28 cellular contexts compared by ENCODE assay signal in the genomic region with DNA sequence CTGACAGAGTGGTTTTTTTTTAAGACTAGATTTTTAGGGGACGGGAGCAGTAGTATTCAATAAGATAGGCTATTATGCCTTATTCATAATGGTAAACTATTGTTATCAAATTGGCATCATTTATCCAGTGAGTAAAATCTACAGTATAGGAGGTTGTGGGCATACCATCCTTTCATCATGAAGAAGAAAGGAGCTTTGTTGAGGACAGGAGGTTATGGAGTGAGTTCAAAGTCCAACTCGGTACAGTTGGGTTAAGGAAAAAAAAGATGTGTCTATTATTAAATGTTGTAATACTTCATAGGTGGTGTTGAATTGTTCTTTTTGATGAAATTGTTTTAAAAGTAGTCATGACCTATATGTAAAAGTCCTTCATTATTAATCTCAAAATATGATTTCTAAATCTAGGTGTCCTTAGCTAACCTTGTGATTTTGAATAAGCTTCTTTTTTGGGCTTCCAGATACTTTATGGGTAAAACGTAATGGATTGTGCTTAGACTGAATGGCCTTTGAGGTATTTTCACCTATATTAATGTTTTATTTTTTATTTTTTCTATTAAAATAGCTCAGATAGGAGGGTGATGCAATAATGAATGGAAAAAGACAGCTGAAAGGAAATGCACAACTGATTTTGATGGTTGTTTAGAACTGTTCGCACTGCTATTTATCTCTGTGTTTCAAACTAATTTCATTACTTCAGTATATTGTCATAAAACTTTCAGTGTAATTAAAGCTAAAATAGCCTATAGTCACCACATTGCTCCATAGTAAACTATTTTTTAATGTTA. TPM values are rescaled to one million over a fixed set of nuclear protein-coding genes. Genes with fewer than 3 reads are reported as not detected.
DNase-seq lines count a peak whose midpoint lies in the region; ATAC-seq, FAIRE-seq and TF ChIP-seq lines count a peak whose summit lies in the region.
"Had no signal": no experiment of that assay in that cellular context is flagged by ENCODE, and none has a peak within 500 bp of the region (broad histone marks: within the 10 kb centered on the region; RNA-seq: fewer than 3 reads in every experiment).

No MANE protein-coding gene starts in this region.

- no peaks in the 10 kb centered on the region for H3K9me3 Mint-ChIP-seq in activated CD4-positive, alpha-beta memory T cell treated with anti-CD3 and anti-CD28 coated beads for 36 hours
- no peaks in the 10 kb centered on the region for H3K9me3 Mint-ChIP-seq in activated CD4-positive, alpha-beta memory T cell treated with anti-CD3 and anti-CD28 coated beads, Interleukin-2, amount 10 ng/mL, durations not matched to agents 7 days and 5 days
- H3K9me3 Mint-ChIP-seq in HFFc6, result no peaks in the 10 kb centered on the region
- no peaks in the 10 kb centered on the region for H3K9me3 Mint-ChIP-seq in activated naive CD8-positive, alpha-beta T cell treated with anti-CD3 and anti-CD28 coated beads, Interleukin-2, amount 50 U/mL, for 24 hours
- H3K9me3 Mint-ChIP-seq: endodermal cell, H9, type B pancreatic cell had no signal

- no peak overlapping the region for H3K4me3 Mint-ChIP-seq in activated CD4-positive, alpha-beta memory T cell treated with anti-CD3 and anti-CD28 coated beads for 36 hours
- no peak overlapping the region for H3K4me3 Mint-ChIP-seq in activated CD4-positive, alpha-beta memory T cell treated with anti-CD3 and anti-CD28 coated beads, Interleukin-2, amount 10 ng/mL, durations not matched to agents 7 days and 5 days
- H3K4me3 Mint-ChIP-seq in HFFc6, result no peak overlapping the region
- no peak overlapping the region for H3K4me3 Mint-ChIP-seq in activated naive CD8-positive, alpha-beta T cell treated with anti-CD3 and anti-CD28 coated beads, Interleukin-2, amount 50 U/mL, for 24 hours
- H3K4me3 Mint-ChIP-seq: endodermal cell, H9, neural progenitor cell, type B pancreatic cell had no signal

- peak; percentile 13 for FAIRE-seq in pancreas (lab: Jason Lieb, UNC)
- FAIRE-seq: bronchial epithelial cell had no signal

- POLR2A ChIA-PET in activated CD4-positive, alpha-beta memory T cell treated with anti-CD3 and anti-CD28 coated beads for 36 hours (lab: Charles Lee), result interaction anchor here (1.9 to 2.8 kb wide), 2 partner anchors 9 to 29 kb away, joined by 5 to 8 read pairs; a partner anchor contains a TSS
- POLR2A ChIA-PET in activated CD4-positive, alpha-beta memory T cell treated with anti-CD3 and anti-CD28 coated beads, Interleukin-2, amount 10 ng/mL, durations not matched to agents 7 days and 5 days (lab: Charles Lee), result interaction anchor here (0.7 to 1.5 kb wide), 3 partner anchors 10 to 32 kb away, joined by 3 to 4 read pairs (median 3); no protein-coding TSS in a partner anchor
- POLR2A ChIA-PET in HEK293T (lab: Yijun Ruan, JAX), result interaction anchor here (1.2 kb wide), 1 partner anchor 29 kb away, joined by 4 read pairs; no protein-coding TSS in a partner anchor

- H3K27me3 Mint-ChIP-seq in activated CD4-positive, alpha-beta memory T cell treated with anti-CD3 and anti-CD28 coated beads for 36 hours, result no peaks in the 10 kb centered on the region
- H3K27me3 Mint-ChIP-seq in activated CD4-positive, alpha-beta memory T cell treated with anti-CD3 and anti-CD28 coated beads, Interleukin-2, amount 10 ng/mL, durations not matched to agents 7 days and 5 days, result no peaks in the 10 kb centered on the region
- H3K27me3 Mint-ChIP-seq in HFFc6 (ENCODE audit: insufficient read depth), result no peaks in the 10 kb centered on the region
- no peaks in the 10 kb centered on the region for H3K27me3 Mint-ChIP-seq in activated naive CD8-positive, alpha-beta T cell treated with anti-CD3 and anti-CD28 coated beads, Interleukin-2, amount 50 U/mL, for 24 hours
- H3K27me3 Mint-ChIP-seq: type B pancreatic cell had no signal

- peaks cover 63% of the 10 kb centered on the region for H3K4me1 Mint-ChIP-seq in activated CD4-positive, alpha-beta memory T cell treated with anti-CD3 and anti-CD28 coated beads for 36 hours (ENCODE audit: low read depth)
- peaks cover 43% of the 10 kb centered on the region for H3K4me1 Mint-ChIP-seq in activated CD4-positive, alpha-beta memory T cell treated with anti-CD3 and anti-CD28 coated beads, Interleukin-2, amount 10 ng/mL, durations not matched to agents 7 days and 5 days
- peaks cover 22% of the 10 kb centered on the region for H3K4me1 Mint-ChIP-seq in HFFc6 (ENCODE audit: low read depth)
- H3K4me1 Mint-ChIP-seq in activated naive CD8-positive, alpha-beta T cell treated with anti-CD3 and anti-CD28 coated beads, Interleukin-2, amount 50 U/mL, for 24 hours, result peaks cover 59% of the 10 kb centered on the region
- H3K4me1 Mint-ChIP-seq: neural progenitor cell had no signal

- no peak overlapping the region for H3K4me3 ChIP-seq in pancreas
- no peak overlapping the region for H3K4me3 ChIP-seq in tibial artery
- H3K4me3 ChIP-seq: gastrocnemius medialis, hepatocyte, neural progenitor cell had no signal

- ATAC-seq in activated naive CD8-positive, alpha-beta T cell treated with anti-CD3 and anti-CD28 coated beads, Interleukin-2, amount 50 U/mL, for 24 hours, result no peak
- ATAC-seq in pancreas, result no peak
- ATAC-seq: gastrocnemius medialis, sciatic nerve had no signal

- no peak for TF ChIP-seq CTCF in HFFc6 (IDR thresholded peaks at IDR 0.05)
- no peak for TF ChIP-seq CTCF in pancreas (IDR thresholded peaks at IDR 0.05)
- TF ChIP-seq CTCF in tibial artery (IDR thresholded peaks at IDR 0.05), result no peak

- peaks cover 42% of the 10 kb centered on the region for H3K36me3 Mint-ChIP-seq in activated CD4-positive, alpha-beta memory T cell treated with anti-CD3 and anti-CD28 coated beads for 36 hours
- H3K36me3 Mint-ChIP-seq in activated CD4-positive, alpha-beta memory T cell treated with anti-CD3 and anti-CD28 coated beads, Interleukin-2, amount 10 ng/mL, durations not matched to agents 7 days and 5 days (ENCODE audit: low read depth), result peaks cover 70% of the 10 kb centered on the region
- peaks cover 42% of the 10 kb centered on the region for H3K36me3 Mint-ChIP-seq in HFFc6 (ENCODE audit: low read depth)
- H3K36me3 Mint-ChIP-seq in activated naive CD8-positive, alpha-beta T cell treated with anti-CD3 and anti-CD28 coated beads, Interleukin-2, amount 50 U/mL, for 24 hours (ENCODE audit: low read depth), result peaks cover 56% of the 10 kb centered on the region

- H3K36me3 ChIP-seq in pancreas (peaks cover 0 to 18% (median 9%) of the 10 kb centered on the region in 3 donors), tibial artery (peaks cover 19 to 23% (median 20%) of the 10 kb centered on the region in 3 donors)

- no peaks in the 10 kb centered on the region for H3K4me1 ChIP-seq in pancreas
- peaks cover 0 to 3% (median 0%) of the 10 kb centered on the region in 4 donors for H3K4me1 ChIP-seq in tibial artery

- WGBS in pancreas, 2 donors, result 78 to 81% methylated on average over 4 of the region's 4 CpGs

- DNase-seq in activated CD4-positive, alpha-beta memory T cell treated with anti-CD3 and anti-CD28 coated beads for 36 hours, result no peak
- no peak for DNase-seq in activated CD4-positive, alpha-beta memory T cell treated with anti-CD3 and anti-CD28 coated beads, Interleukin-2, amount 10 ng/mL, durations not matched to agents 7 days and 5 days
- DNase-seq in HFFc6 (no peak), pancreas (no peak), NCI-H2107 treated with DMSO at 0.1 percent for 48 hours (lab: John Stamatoyannopoulos, UW; ENCODE audit: unreplicated experiment) (no peak), HEK293T (ENCODE audit: extremely low spot score) (no peak), tibial artery (no peak)
- DNase-seq in activated naive CD8-positive, alpha-beta T cell treated with anti-CD3 and anti-CD28 coated beads, Interleukin-2, amount 50 U/mL, for 24 hours, result no peak
- DNase-seq: activated CD4-positive, alpha-beta T cell treated with anti-CD3 and anti-CD28 coated beads for 4 hours; activated gamma-delta T cell; amygdala; Caco-2; cortex of kidney; endodermal cell; gastrocnemius medialis; H9; NCI-H1105 treated with DMSO at 0.1 percent for 48 hours; NCI-H2029; NCI-H226; NCI-H748 treated with DMSO at 0.1 percent for 48 hours; RPMI8226; stimulated activated CD4-positive, alpha-beta T cell treated with anti-CD3 and anti-CD28 coated beads, Interleukin-15, amount 100 ng/mL, for 24 hours had no signal

- H3K27ac ChIP-seq in pancreas (no peak overlapping the region), tibial artery (no peak overlapping the region)
- H3K27ac ChIP-seq: gastrocnemius medialis, hepatocyte, HL-60, neural progenitor cell had no signal

- CTCF ChIA-PET in activated CD4-positive, alpha-beta memory T cell treated with anti-CD3 and anti-CD28 coated beads for 36 hours (lab: Charles Lee), result interaction anchor here (0.7 to 1.4 kb wide), 5 partner anchors 12 to 41 kb away, joined by 3 to 5 read pairs (median 3); no protein-coding TSS in a partner anchor
- CTCF ChIA-PET in activated CD4-positive, alpha-beta memory T cell treated with anti-CD3 and anti-CD28 coated beads, Interleukin-2, amount 10 ng/mL, durations not matched to agents 7 days and 5 days (lab: Charles Lee), result interaction anchor here (1.5 kb wide), 1 partner anchor 22 kb away, joined by 9 read pairs; no protein-coding TSS in a partner anchor
- CTCF ChIA-PET in HEK293T (lab: Yijun Ruan, JAX), result no interaction called here

- intact Hi-C loops in activated CD4-positive, alpha-beta memory T cell treated with anti-CD3 and anti-CD28 coated beads for 36 hours (cut with micrococcal nuclease), result loop anchor here (1.0 kb wide), 1 partner anchor 10 kb away; no protein-coding TSS in a partner anchor
- intact Hi-C loops in pancreas (cut with DNase I) (no loop called here), tibial artery (cut with DNase I; ENCODE audit: low total_unique reads) (no loop called here)

- no peaks in the 10 kb centered on the region for H3K9me3 ChIP-seq in pancreas
- no peaks in the 10 kb centered on the region for H3K9me3 ChIP-seq in tibial artery
- H3K9me3 ChIP-seq: Caco-2, gastrocnemius medialis had no signal

- H3K27me3 ChIP-seq in pancreas (no peaks in the 10 kb centered on the region), tibial artery (no peaks in the 10 kb centered on the region)
- H3K27me3 ChIP-seq: gastrocnemius medialis, hepatocyte, neural progenitor cell had no signal

- H3K27ac Mint-ChIP-seq in activated CD4-positive, alpha-beta memory T cell treated with anti-CD3 and anti-CD28 coated beads for 36 hours, result peak overlapping the region; percentile 10
- H3K27ac Mint-ChIP-seq in activated CD4-positive, alpha-beta memory T cell treated with anti-CD3 and anti-CD28 coated beads, Interleukin-2, amount 10 ng/mL, durations not matched to agents 7 days and 5 days, result no peak overlapping the region
- H3K27ac Mint-ChIP-seq in HFFc6, result 0 out of 2 replicates have a peak overlapping the region, but pooled peaks have one; percentile 2
- peak overlapping the region; percentile 3 for H3K27ac Mint-ChIP-seq in activated naive CD8-positive, alpha-beta T cell treated with anti-CD3 and anti-CD28 coated beads, Interleukin-2, amount 50 U/mL, for 24 hours
- H3K27ac Mint-ChIP-seq: endodermal cell, H9, neural progenitor cell, type B pancreatic cell had no signal

RNA-seq across cellular contexts. Expression of a gene that starts 15.3 kb away (rescaled TPM):
- total RNA-seq in activated CD4-positive, alpha-beta memory T cell treated with anti-CD3 and anti-CD28 coated beads for 36 hours, result 1 to 10 TPM; 1.3 to 1.6 TPM
- total RNA-seq in activated CD4-positive, alpha-beta memory T cell treated with anti-CD3 and anti-CD28 coated beads, Interleukin-2, amount 10 ng/mL, durations not matched to agents 7 days and 5 days, result 1 to 10 TPM; 2.3 to 2.4 TPM
- 1 to 10 TPM in 4 of 6 experiments, under 1 TPM in 2; 0.91 to 1.7 (median 1.2) TPM for total RNA-seq in HFFc6 (2021; fragmentation: NEBNext Ultra II Directional; extraction: Animal tissue kit (Norgen Biotek cat#: 25700))
- under 1 TPM; 0.31 to 0.63 (median 0.51) TPM for total RNA-seq in pancreas
- polyA plus RNA-seq in pancreas, result under 1 TPM; 0.28 to 0.30 TPM
- polyA plus RNA-seq: hepatocyte had no signal

RNA-seq across cellular contexts. Expression of a gene that starts 28.3 kb away (rescaled TPM):
- 10 to 100 TPM; 34.9 to 36.1 TPM for total RNA-seq in activated CD4-positive, alpha-beta memory T cell treated with anti-CD3 and anti-CD28 coated beads for 36 hours
- 10 to 100 TPM; 53.5 to 55.2 TPM for total RNA-seq in activated CD4-positive, alpha-beta memory T cell treated with anti-CD3 and anti-CD28 coated beads, Interleukin-2, amount 10 ng/mL, durations not matched to agents 7 days and 5 days
- total RNA-seq in HFFc6 (2021; fragmentation: NEBNext Ultra II Directional; extraction: Animal tissue kit (Norgen Biotek cat#: 25700)), result 10 to 100 TPM; 51.9 to 69.1 (median 59.4) TPM
- total RNA-seq in pancreas, result 10 to 100 TPM; 14.2 to 23.0 (median 21.0) TPM
- polyA plus RNA-seq in pancreas, result 10 to 100 TPM in 1 of 2 donors, 1 to 10 TPM in 1; 6.3 to 12.6 TPM

RNA-seq across cellular contexts. Expression of a gene that starts 31.5 kb away (rescaled TPM):
- total RNA-seq in activated CD4-positive, alpha-beta memory T cell treated with anti-CD3 and anti-CD28 coated beads for 36 hours, result 100 to 1,000 TPM; 108 TPM
- 100 to 1,000 TPM; 137 to 138 TPM for total RNA-seq in activated CD4-positive, alpha-beta memory T cell treated with anti-CD3 and anti-CD28 coated beads, Interleukin-2, amount 10 ng/mL, durations not matched to agents 7 days and 5 days
- 100 to 1,000 TPM in 4 of 6 experiments, 10 to 100 TPM in 2; 51.0 to 154 (median 119) TPM for total RNA-seq in HFFc6 (2021; fragmentation: NEBNext Ultra II Directional; extraction: Animal tissue kit (Norgen Biotek cat#: 25700))
- 10 to 100 TPM in 1 of 6 donors, 1 to 10 TPM in 5; 3.2 to 10.4 (median 5.5) TPM for total RNA-seq in pancreas
- 1 to 10 TPM; 4.6 to 5.1 TPM for polyA plus RNA-seq in pancreas

Comparison
In these comparisons a context has a peak if more than half of its experiments do, and no peak if none do; other contexts are left out.
1. RNA of a gene that starts 31.5 kb away (total RNA-seq): 137 to 138 TPM in activated CD4-positive, alpha-beta memory T cell treated with anti-CD3 and anti-CD28 coated beads, Interleukin-2, amount 10 ng/mL, durations not matched to agents 7 days and 5 days, 51.0 to 154 TPM in HFFc6 and 108 TPM in activated CD4-positive, alpha-beta memory T cell treated with anti-CD3 and anti-CD28 coated beads for 36 hours; 3.2 to 10.4 TPM in pancreas; every median in the first group is over 4 times any median in the second.